In the genomic region with DNA sequence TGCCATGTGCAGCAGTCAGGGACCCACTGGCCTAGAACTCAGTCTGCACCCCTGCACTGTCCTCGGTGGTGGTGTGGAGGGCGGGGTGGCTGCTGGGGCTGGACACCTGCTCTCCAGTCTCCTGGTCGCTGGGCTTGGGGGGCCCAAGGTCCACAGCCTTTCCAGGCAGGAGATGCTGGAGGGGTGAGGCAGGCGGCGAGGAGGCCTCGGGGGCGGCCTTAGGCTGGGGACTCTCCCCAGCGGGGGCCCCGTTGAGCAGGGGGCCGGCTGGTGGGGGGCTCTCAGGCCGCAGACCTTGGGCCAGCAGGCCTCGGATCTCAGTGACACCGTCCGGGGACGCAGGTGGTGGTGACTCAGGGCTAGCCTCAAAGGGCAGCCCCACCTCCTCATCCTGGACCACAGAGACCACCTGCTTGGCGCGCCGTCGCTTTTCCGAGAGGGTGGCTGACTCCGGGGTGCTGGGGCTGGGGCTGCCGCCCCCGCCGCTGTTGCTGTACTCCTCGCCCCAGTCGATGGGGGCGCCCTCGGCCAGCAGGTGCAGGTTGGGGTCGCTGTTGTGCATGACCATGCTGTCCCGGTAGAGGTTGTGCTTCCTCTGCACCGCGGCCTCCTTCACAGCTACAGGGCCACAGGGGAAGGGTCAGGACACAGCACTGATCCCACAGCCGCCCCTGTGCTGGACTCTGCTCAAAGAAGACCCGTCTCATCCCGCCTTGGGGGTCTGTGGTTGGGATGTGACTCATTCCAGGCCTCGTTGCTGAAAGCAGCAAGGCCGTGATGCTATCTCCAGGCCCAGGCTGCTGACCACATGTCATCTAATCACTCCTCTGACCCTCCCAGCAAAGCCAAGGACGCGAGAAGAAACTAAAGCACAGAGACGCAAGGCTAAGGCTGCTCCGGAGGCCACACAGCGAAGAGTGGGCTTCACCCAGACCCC, we compare ENCODE assay signal across 1 cellular context.
TF ChIP-seq lines count a peak whose summit lies in the region.

No MANE protein-coding gene starts in this region.

TF ChIP-seq in K562, 482 proteins besides CTCF, POLR2A, EP300 and RAD21 (continued from another document and continues in another):
- TF ChIP-seq ZNF318 (IDR thresholded peaks at IDR 0.05; ENCODE audit: borderline replicate concordance in 1 of 2, low read depth in 1 of 2) (no peak), CEBPG (CRISPR knock-in tag; IDR thresholded peaks at IDR 0.05) (no peak), CEBPG (tag; conservative IDR thresholded peaks at IDR 0.05 in 1 of 2, IDR thresholded peaks at IDR 0.05 in 1 of 2) (no peak), ZNF398 (CRISPR knock-in tag; IDR thresholded peaks at IDR 0.05) (no peak), GATAD2B (IDR thresholded peaks at IDR 0.05; ENCODE audit: borderline replicate concordance) (no peak), RFX1 (IDR thresholded peaks at IDR 0.05) (no peak), PHB (CRISPR knock-in tag; IDR thresholded peaks at IDR 0.05) (no peak), L3MBTL2 (IDR thresholded peaks at IDR 0.05) (peak; percentile 92), ZNF140 (CRISPR knock-in tag; IDR thresholded peaks at IDR 0.05) (no peak), SMAD2 (IDR thresholded peaks at IDR 0.05; ENCODE audit: low read depth, low read length) (no peak), MCM2 (IDR thresholded peaks at IDR 0.05; ENCODE audit: low read depth) (no peak), MGA (IDR thresholded peaks at IDR 0.05) (peak; percentile 73), NCOA1 (IDR thresholded peaks at IDR 0.05; ENCODE audit: low read depth) (no peak), ELF1 (tag; IDR thresholded peaks at IDR 0.05) (no peak), TGIF2 (CRISPR knock-in tag; IDR thresholded peaks at IDR 0.05) (no peak), CC2D1A (IDR thresholded peaks at IDR 0.05) (no peak), BDP1 (IDR thresholded peaks at IDR 0.05; ENCODE audit: insufficient read depth, insufficient read length) (no peak), ZNF165 (CRISPR knock-in tag; IDR thresholded peaks at IDR 0.05; ENCODE audit: borderline replicate concordance) (no peak), ZKSCAN8 (CRISPR knock-in tag; IDR thresholded peaks at IDR 0.05) (no peak)
- TF ChIP-seq, protein P1, sequence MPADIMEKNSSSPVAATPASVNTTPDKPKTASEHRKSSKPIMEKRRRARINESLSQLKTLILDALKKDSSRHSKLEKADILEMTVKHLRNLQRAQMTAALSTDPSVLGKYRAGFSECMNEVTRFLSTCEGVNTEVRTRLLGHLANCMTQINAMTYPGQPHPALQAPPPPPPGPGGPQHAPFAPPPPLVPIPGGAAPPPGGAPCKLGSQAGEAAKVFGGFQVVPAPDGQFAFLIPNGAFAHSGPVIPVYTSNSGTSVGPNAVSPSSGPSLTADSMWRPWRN (IDR thresholded peaks at IDR 0.05; ENCODE audit: low read depth): no peak
- TF ChIP-seq, protein P2, sequence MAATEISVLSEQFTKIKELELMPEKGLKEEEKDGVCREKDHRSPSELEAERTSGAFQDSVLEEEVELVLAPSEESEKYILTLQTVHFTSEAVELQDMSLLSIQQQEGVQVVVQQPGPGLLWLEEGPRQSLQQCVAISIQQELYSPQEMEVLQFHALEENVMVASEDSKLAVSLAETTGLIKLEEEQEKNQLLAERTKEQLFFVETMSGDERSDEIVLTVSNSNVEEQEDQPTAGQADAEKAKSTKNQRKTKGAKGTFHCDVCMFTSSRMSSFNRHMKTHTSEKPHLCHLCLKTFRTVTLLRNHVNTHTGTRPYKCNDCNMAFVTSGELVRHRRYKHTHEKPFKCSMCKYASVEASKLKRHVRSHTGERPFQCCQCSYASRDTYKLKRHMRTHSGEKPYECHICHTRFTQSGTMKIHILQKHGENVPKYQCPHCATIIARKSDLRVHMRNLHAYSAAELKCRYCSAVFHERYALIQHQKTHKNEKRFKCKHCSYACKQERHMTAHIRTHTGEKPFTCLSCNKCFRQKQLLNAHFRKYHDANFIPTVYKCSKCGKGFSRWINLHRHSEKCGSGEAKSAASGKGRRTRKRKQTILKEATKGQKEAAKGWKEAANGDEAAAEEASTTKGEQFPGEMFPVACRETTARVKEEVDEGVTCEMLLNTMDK (IDR thresholded peaks at IDR 0.05; ENCODE audit: borderline replicate concordance, insufficient read depth, low read depth, low read length, poor library complexity, severe bottlenecking): no peak
